Comparison of ENCODE assay signal across 10 cellular contexts in the genomic region with DNA sequence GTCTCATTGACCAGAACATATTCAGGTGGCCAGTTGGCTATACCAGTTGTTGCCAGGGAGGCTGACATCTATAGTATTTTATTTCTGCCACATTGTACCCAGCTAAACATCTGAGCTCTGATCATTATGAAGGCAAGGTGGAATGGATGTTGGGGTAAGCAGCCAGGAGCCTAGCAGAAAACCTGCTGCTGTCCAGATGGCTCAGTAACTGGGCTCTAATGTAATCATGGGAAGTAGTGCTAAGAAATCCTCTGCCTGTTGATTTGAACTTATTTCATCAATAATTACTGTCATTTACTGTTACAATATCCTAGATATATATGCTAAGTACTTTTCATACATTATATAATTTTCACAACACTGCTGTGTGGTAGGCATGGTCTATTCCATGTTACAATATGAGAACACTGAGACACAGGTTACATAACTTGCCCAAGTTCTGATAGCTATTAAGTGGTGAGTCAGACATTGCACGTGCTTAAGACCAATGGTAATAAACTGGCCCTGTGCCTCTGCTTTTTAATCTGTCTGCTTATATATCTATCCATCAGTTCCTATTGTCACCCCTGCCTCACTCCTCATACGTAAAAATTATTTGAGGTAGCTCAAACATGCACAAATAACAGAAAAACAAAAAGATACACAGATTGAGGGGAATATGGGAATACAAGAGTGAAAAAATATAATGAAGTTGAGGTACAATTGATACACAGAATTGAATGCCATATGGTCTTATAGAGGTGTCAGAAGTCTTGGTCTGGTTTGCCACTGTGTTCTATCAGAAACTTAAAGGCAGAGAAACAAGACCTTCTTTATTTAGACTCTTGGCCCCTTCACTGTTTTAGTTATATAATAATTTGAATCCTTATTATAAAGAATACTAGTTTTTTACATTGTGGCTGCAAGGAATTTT. TPM values are rescaled to one million over a fixed set of nuclear protein-coding genes. Genes with fewer than 3 reads are reported as not detected.
DNase-seq lines count a peak whose midpoint lies in the region; ATAC-seq and TF ChIP-seq lines count a peak whose summit lies in the region.
"Had no signal": no experiment of that assay in that cellular context is flagged by ENCODE, and none has a peak within 500 bp of the region (broad histone marks: within the 10 kb centered on the region; RNA-seq: fewer than 3 reads in every experiment).

No MANE protein-coding gene starts in this region.

- DNase-seq in NCI-H82 treated with DMSO at 0.1 percent for 48 hours (lab: John Stamatoyannopoulos, UW; ENCODE audit: unreplicated experiment) (peak; percentile 49), fibroblast of the aortic adventitia (ENCODE audit: low read depth) (peak; percentile 86), NCI-H2107 treated with DMSO at 0.1 percent for 48 hours (lab: John Stamatoyannopoulos, UW; ENCODE audit: unreplicated experiment) (no peak), D341Med (ENCODE audit: low spot score) (no peak)
- DNase-seq in stimulated activated naive CD4-positive, alpha-beta T cell (lab: John Stamatoyannopoulos, UW) = no peak
- no peak for DNase-seq in activated CD8-positive, alpha-beta memory T cell treated with anti-CD3 and anti-CD28 coated beads, Interleukin-2, amount 50 U/mL, for 4 hours
- DNase-seq: activated CD4-positive, alpha-beta T cell treated with anti-CD3 and anti-CD28 coated beads, Interleukin-2, amount 10 ng/mL, durations not matched to agents 24 days and 14 days; COR-L47 had no signal

- H3K27ac ChIP-seq in 22Rv1 = peak overlapping the region; percentile 47

- no peak for TF ChIP-seq CTCF in 22Rv1 (IDR thresholded peaks at IDR 0.05)
- TF ChIP-seq CTCF in fibroblast of the aortic adventitia (IDR thresholded peaks at IDR 0.05; ENCODE audit: insufficient read depth, low read length) = no peak

- peak; percentile 64 for ATAC-seq in GM21390 (IDR thresholded peaks at IDR 0.05; ENCODE audit: unreplicated experiment)

- no peak overlapping the region for H3K4me3 ChIP-seq in fibroblast of the aortic adventitia (ENCODE audit: low read depth, low read length)

RNA-seq across cellular contexts. Expression of gene TBPL1, which starts 25.2 kb away (rescaled TPM):
- 10.9 and 30.2 TPM in 2 replicates for total RNA-seq in fibroblast of the aortic adventitia (ENCODE audit: low replicate concordance)

Comparison
In these comparisons a context has a peak if more than half of its experiments do, and no peak if none do; other contexts are left out.
1. DNase-seq: peak in NCI-H82 treated with DMSO at 0.1 percent for 48 hours (single experiment) and fibroblast of the aortic adventitia (single experiment); none in stimulated activated naive CD4-positive, alpha-beta T cell (0 of 6), NCI-H2107 treated with DMSO at 0.1 percent for 48 hours (single experiment), D341Med (single experiment) and activated CD8-positive, alpha-beta memory T cell treated with anti-CD3 and anti-CD28 coated beads, Interleukin-2, amount 50 U/mL, for 4 hours (single experiment).